Comparison of ENCODE assay signal across 1 cellular context in genomic region chr11:61106906-61107470, GRCh38.
TF ChIP-seq lines count a peak whose summit lies in the region.

No MANE protein-coding gene starts in this region.

TF ChIP-seq in WTC11, 78 proteins besides CTCF, POLR2A, EP300 and RAD21 (continued from another document):
- TF ChIP-seq TCF7 (CRISPR knock-in tag; IDR thresholded peaks at IDR 0.05; ENCODE audit: low read depth) (no peak), E2F5 (CRISPR knock-in tag; IDR thresholded peaks at IDR 0.05) (no peak), ZSCAN18 (CRISPR knock-in tag; IDR thresholded peaks at IDR 0.05) (no peak), ZNF671 (CRISPR knock-in tag; IDR thresholded peaks at IDR 0.05) (no peak), AR (CRISPR knock-in tag; IDR thresholded peaks at IDR 0.05) (no peak), IRF1 (CRISPR knock-in tag; IDR thresholded peaks at IDR 0.05) (no peak), ZNF416 (CRISPR knock-in tag; IDR thresholded peaks at IDR 0.05) (no peak), USF2 (CRISPR knock-in tag; IDR thresholded peaks at IDR 0.05) (no peak)
